35 cellular contexts compared by ENCODE assay signal in the genomic region with DNA sequence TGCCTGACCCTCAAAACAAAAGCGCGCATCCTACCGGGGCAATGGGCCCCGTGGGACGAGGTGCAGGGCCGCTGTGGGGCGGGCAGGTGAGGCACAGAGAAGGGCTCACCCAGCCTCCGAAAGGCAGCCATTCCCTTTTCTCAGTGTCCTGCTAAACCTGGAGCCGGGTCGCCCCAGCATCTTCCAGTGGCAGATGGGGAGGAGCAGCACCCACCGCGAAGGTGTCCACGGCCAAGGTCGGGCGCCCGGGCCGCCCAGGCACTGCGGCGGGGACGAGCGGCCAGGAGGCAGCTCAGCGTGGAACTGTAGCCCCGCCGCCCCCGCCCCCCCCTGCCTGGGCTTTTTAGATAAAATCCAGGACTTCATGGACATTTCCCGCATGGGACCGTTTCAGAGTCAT. TPM values are rescaled to one million over a fixed set of nuclear protein-coding genes. Genes with fewer than 3 reads are reported as not detected.
"Had no signal": no experiment of that assay in that cellular context is flagged by ENCODE, and none has a peak within 500 bp of the region (broad histone marks: within the 10 kb centered on the region; RNA-seq: fewer than 3 reads in every experiment).

No MANE protein-coding gene starts in this region.

- H3K4me3 ChIP-seq: body of pancreas, esophagus muscularis mucosa, gastrocnemius medialis had no signal

- H3K27ac ChIP-seq: body of pancreas, esophagus muscularis mucosa, foreskin keratinocyte, gastrocnemius medialis, VCaP had no signal

- H3K4me1 Mint-ChIP-seq: WTC11 had no signal

- H3K4me3 Mint-ChIP-seq: activated CD8-positive, alpha-beta T cell treated with anti-CD3 and anti-CD28 coated beads for 36 hours; activated naive CD8-positive, alpha-beta T cell; activated T-cell treated with anti-CD3 and anti-CD28 coated beads, Interleukin-2, amount 50 U/mL, for 4 hours; activated T-helper 17 cell treated with anti-CD3 and anti-CD28 coated beads, Interleukin-2, amount 50 U/mL, for 72 hours; effector memory CD8-positive, alpha-beta T cell; T-helper 17 cell; T-helper 2 cell treated with Interferon-gamma antibody and Interleukin-4, amounts not matched to agents 5 μg/mL and 100 μg/mL, for 36 hours; WTC11 had no signal

- ATAC-seq: activated CD4-positive, CD25-positive, alpha-beta regulatory T cell treated with anti-CD3 and anti-CD28 coated beads, Interleukin-2, amount 50 U/mL, for 24 hours; activated CD8-positive, alpha-beta T cell treated with anti-CD3 and anti-CD28 coated beads for 36 hours; activated T-cell treated with anti-CD3 and anti-CD28 coated beads, Interleukin-2, amount 50 U/mL, for 4 hours; activated T-helper 17 cell treated with anti-CD3 and anti-CD28 coated beads, Interleukin-2, amount 50 U/mL, for 72 hours; body of pancreas; effector memory CD8-positive, alpha-beta T cell; foreskin keratinocyte; gastrocnemius medialis; T-helper 17 cell; WTC11 had no signal

- H3K4me1 ChIP-seq: body of pancreas, esophagus muscularis mucosa, foreskin keratinocyte, gastrocnemius medialis had no signal

- FAIRE-seq: colon, TTC549 had no signal

- H3K27ac Mint-ChIP-seq: activated CD8-positive, alpha-beta T cell treated with anti-CD3 and anti-CD28 coated beads for 36 hours; activated naive CD8-positive, alpha-beta T cell; activated T-helper 17 cell treated with anti-CD3 and anti-CD28 coated beads, Interleukin-2, amount 50 U/mL, for 72 hours; effector memory CD8-positive, alpha-beta T cell; T-helper 17 cell; T-helper 2 cell treated with Interferon-gamma antibody and Interleukin-4, amounts not matched to agents 5 μg/mL and 100 μg/mL, for 36 hours; WTC11 had no signal

- H3K27me3 ChIP-seq: body of pancreas, esophagus muscularis mucosa, foreskin keratinocyte, gastrocnemius medialis had no signal

- H3K36me3 ChIP-seq: esophagus muscularis mucosa, gastrocnemius medialis had no signal

- H3K27me3 Mint-ChIP-seq: activated CD8-positive, alpha-beta T cell treated with anti-CD3 and anti-CD28 coated beads for 36 hours; activated naive CD8-positive, alpha-beta T cell; activated T-helper 17 cell treated with anti-CD3 and anti-CD28 coated beads, Interleukin-2, amount 50 U/mL, for 72 hours; T-helper 17 cell had no signal

- H3K9me3 ChIP-seq: body of pancreas, esophagus muscularis mucosa, gastrocnemius medialis had no signal

- DNase-seq: activated CD4-positive, alpha-beta T cell treated with anti-CD3 and anti-CD28 coated beads for 48 hours; activated CD4-positive, alpha-beta T cell treated with anti-CD3 and anti-CD28 coated beads, Interleukin-2, amount 50 U/mL, for 1 hour; activated CD4-positive, alpha-beta T cell treated with anti-CD3 and anti-CD28 coated beads, Interleukin-2, amount 50 U/mL, for 48 hours; activated CD8-positive, alpha-beta memory T cell treated with anti-CD3 and anti-CD28 coated beads for 24 hours; activated CD8-positive, alpha-beta T cell treated with anti-CD3 and anti-CD28 coated beads for 36 hours; activated effector memory CD4-positive, alpha-beta T cell treated with Interleukin-2 at 50 U/mL for 16 hours; activated gamma-delta T cell treated with Interleukin-2 at 50 U/mL for 16 hours; activated naive CD4-positive, alpha-beta T cell treated with anti-CD3 and anti-CD28 coated beads, Interleukin-2, amount 50 U/mL, for 16 hours; activated naive CD4-positive, alpha-beta T cell treated with Interleukin-2 at 50 U/mL for 16 hours; activated T-cell treated with anti-CD3 and anti-CD28 coated beads, Interleukin-2, amount 50 U/mL, for 4 hours; amniotic stem cell; anterior cingulate cortex; body of pancreas; caudate nucleus; cortex of kidney; dermis blood vessel endothelial cell; effector CD4-positive, alpha-beta T cell; effector memory CD8-positive, alpha-beta T cell; erythroblast; foreskin keratinocyte; gastrocnemius medialis; glutamatergic neuron; T-helper 1 cell; T-helper 17 cell; T1000 had no signal

RNA-seq across cellular contexts. Expression of a gene that starts 41.0 kb away (rescaled TPM):
- total RNA-seq: chondrocyte, dermis blood vessel endothelial cell, foreskin keratinocyte, gastrocnemius medialis, WTC11 had no signal
- polyA plus RNA-seq: foreskin keratinocyte had no signal
